In genomic region chr18:42893991-42894390, GRCh38 we compare ENCODE assay signal across 13 cellular contexts.
DNase-seq lines count a peak whose midpoint lies in the region; ATAC-seq and TF ChIP-seq lines count a peak whose summit lies in the region.
"Had no signal": no experiment of that assay in that cellular context is flagged by ENCODE, and none has a peak within 500 bp of the region (broad histone marks: within the 10 kb centered on the region; RNA-seq: fewer than 3 reads in every experiment).

No MANE protein-coding gene starts in this region.

- no peak overlapping the region for H3K4me3 ChIP-seq in gastroesophageal sphincter

- no peaks in the 10 kb centered on the region for H3K27me3 ChIP-seq in gastroesophageal sphincter
- H3K27me3 ChIP-seq: BE2C had no signal

- DNase-seq in COLO668 (lab: John Stamatoyannopoulos, UW; ENCODE audit: unreplicated experiment): peak; percentile 45
- peak; percentile 98 for DNase-seq in DMS53 (lab: John Stamatoyannopoulos, UW)
- peak; percentile 96 for DNase-seq in NCI-H510A treated with DMSO at 0.1 percent for 48 hours (lab: John Stamatoyannopoulos, UW)
- DNase-seq in left kidney (ENCODE audit: low read depth, low spot score): peak; percentile 13
- no peak for DNase-seq in foreskin melanocyte
- DNase-seq in NCI-H2171 (lab: John Stamatoyannopoulos, UW): no peak
- DNase-seq: BE2C; CD8-positive, alpha-beta T cell; MM.1S; NCI-H1105 treated with DMSO at 0.1 percent for 48 hours; NCI-H526; SIG-M5 had no signal

- H3K4me1 ChIP-seq in gastroesophageal sphincter: peaks cover 0 to 5% (median 0%) of the 10 kb centered on the region in 3 donors
- H3K4me1 ChIP-seq: BE2C had no signal

- WGBS in gastroesophageal sphincter (ENCODE audit: low coverage in 1 of 2), 2 donors: 70 to 75% methylated on average over 2 of the region's 2 CpGs

- H3K9me3 ChIP-seq in gastroesophageal sphincter: no peaks in the 10 kb centered on the region
- H3K9me3 ChIP-seq: BE2C had no signal

- no peak for TF ChIP-seq EP300 in gastroesophageal sphincter (IDR thresholded peaks at IDR 0.05)

- ATAC-seq in gastroesophageal sphincter: no peak
- ATAC-seq: CD8-positive, alpha-beta T cell had no signal

- H3K27ac ChIP-seq in gastroesophageal sphincter: no peak overlapping the region

- no peak for TF ChIP-seq CTCF in gastroesophageal sphincter (IDR thresholded peaks at IDR 0.05)

- no peaks in the 10 kb centered on the region for H3K36me3 ChIP-seq in gastroesophageal sphincter
- H3K36me3 ChIP-seq: BE2C had no signal

- TF ChIP-seq POLR2A in gastroesophageal sphincter (IDR thresholded peaks at IDR 0.05): no peak

Comparison
In these comparisons a context has a peak if more than half of its experiments do, and no peak if none do; other contexts are left out.
1. DNase-seq: peak in COLO668 (single experiment), DMS53 (single experiment), NCI-H510A treated with DMSO at 0.1 percent for 48 hours (single experiment) and left kidney (single experiment); none in foreskin melanocyte (single experiment) and NCI-H2171 (single experiment).